Comparison of ENCODE assay signal across 9 cellular contexts in genomic region chr20:56418385-56418861, GRCh38. TPM values are rescaled to one million over a fixed set of nuclear protein-coding genes. Genes with fewer than 3 reads are reported as not detected.
DNase-seq lines count a peak whose midpoint lies in the region; ATAC-seq and TF ChIP-seq lines count a peak whose summit lies in the region.
"Had no signal": no experiment of that assay in that cellular context is flagged by ENCODE, and none has a peak within 500 bp of the region (broad histone marks: within the 10 kb centered on the region; RNA-seq: fewer than 3 reads in every experiment).

No MANE protein-coding gene starts in this region.

- ATAC-seq in lower lobe of right lung (peak; percentile 5 to 20), GM18861 (IDR thresholded peaks at IDR 0.05; ENCODE audit: unreplicated experiment) (no peak), HG03097 (IDR thresholded peaks at IDR 0.05; ENCODE audit: low FRiP score, unreplicated experiment) (no peak)

- no peaks in the 10 kb centered on the region for H3K9me3 ChIP-seq in ascending aorta
- no peaks in the 10 kb centered on the region for H3K9me3 ChIP-seq in lower lobe of right lung
- H3K9me3 ChIP-seq: tibial artery had no signal

- intact Hi-C loops in ascending aorta (cut with DNase I) (no loop called here), lower lobe of right lung (cut with DNase I) (no loop called here)

- H3K27me3 ChIP-seq in ascending aorta (no peaks in the 10 kb centered on the region), lower lobe of right lung (ENCODE audit: low read depth) (no peaks in the 10 kb centered on the region)
- H3K27me3 ChIP-seq: tibial artery had no signal

- peak overlapping the region; percentile 7 to 30 for H3K27ac ChIP-seq in ascending aorta
- peak overlapping the region; percentile 78 for H3K27ac ChIP-seq in lower lobe of right lung
- H3K27ac ChIP-seq: tibial artery had no signal

- H3K36me3 ChIP-seq in ascending aorta (no peaks in the 10 kb centered on the region), lower lobe of right lung (no peaks in the 10 kb centered on the region)

- no peak overlapping the region for H3K4me3 ChIP-seq in AG10803 (ENCODE audit: low read length)
- H3K4me3 ChIP-seq in ascending aorta: no peak overlapping the region
- peak overlapping the region; percentile 25 for H3K4me3 ChIP-seq in lower lobe of right lung
- H3K4me3 ChIP-seq: tibial artery had no signal

- DNase-seq in AG10803 (ENCODE audit: low read depth) (peak; percentile 51), KG1 (lab: John Stamatoyannopoulos, UW) (peak; percentile 60), ascending aorta (ENCODE audit: low spot score in 2 of 2) (no peak), lower lobe of right lung (no peak), NCI-H226 (no peak), activated gamma-delta T cell (lab: John Stamatoyannopoulos, UW) (no peak)

- TF ChIP-seq CTCF in AG10803 (conservative IDR thresholded peaks at IDR 0.05; ENCODE audit: low read length) (no peak), ascending aorta (IDR thresholded peaks at IDR 0.05) (no peak), lower lobe of right lung (IDR thresholded peaks at IDR 0.05) (no peak)

- no peaks in the 10 kb centered on the region for H3K4me1 ChIP-seq in ascending aorta
- peaks cover 65% of the 10 kb centered on the region for H3K4me1 ChIP-seq in lower lobe of right lung
- H3K4me1 ChIP-seq: tibial artery had no signal

RNA-seq across cellular contexts. Expression of gene CASS4, which starts 6.4 kb away (rescaled TPM):
- total RNA-seq in ascending aorta (11.2 TPM), lower lobe of right lung (23.9 TPM)

RNA-seq across cellular contexts. Expression of gene CSTF1, which starts 26.0 kb away (rescaled TPM):
- total RNA-seq in ascending aorta (13.7 TPM), lower lobe of right lung (24.4 TPM)

RNA-seq across cellular contexts. Expression of gene AURKA, which starts 26.4 kb away (rescaled TPM):
- not detected for total RNA-seq in ascending aorta
- 2.5 TPM for total RNA-seq in lower lobe of right lung

RNA-seq across cellular contexts. Expression of gene RTF2, which starts 50.0 kb away (rescaled TPM):
- total RNA-seq in ascending aorta (54.5 TPM), lower lobe of right lung (68.6 TPM)

RNA-seq across cellular contexts. Expression of gene FAM210B, which starts 59.6 kb away (rescaled TPM):
- total RNA-seq in ascending aorta (17.9 TPM), lower lobe of right lung (36.4 TPM)

Comparison
In these comparisons a context has a peak if more than half of its experiments do, and no peak if none do; other contexts are left out.
1. DNase-seq: peak in AG10803 (single experiment) and KG1 (single experiment); none in ascending aorta (0 of 2), lower lobe of right lung (single experiment), NCI-H226 (single experiment) and activated gamma-delta T cell (single experiment).
2. ATAC-seq: peak in lower lobe of right lung (2 of 2); none in GM18861 (single experiment) and HG03097 (single experiment).